25 cellular contexts compared by ENCODE assay signal in genomic region chr5:108523360-108523759, GRCh38.
DNase-seq lines count a peak whose midpoint lies in the region; ATAC-seq and TF ChIP-seq lines count a peak whose summit lies in the region.
"Had no signal": no experiment of that assay in that cellular context is flagged by ENCODE, and none has a peak within 500 bp of the region (broad histone marks: within the 10 kb centered on the region; RNA-seq: fewer than 3 reads in every experiment).

No MANE protein-coding gene starts in this region.

- H3K4me1 ChIP-seq in OCI-LY3 (ENCODE audit: low read length) = peaks cover 43% of the 10 kb centered on the region

- DNase-seq in GM10248 (ENCODE audit: extremely low spot score) = peak; percentile 33
- no peak for DNase-seq in NCI-H128 (lab: John Stamatoyannopoulos, UW; ENCODE audit: unreplicated experiment)
- DNase-seq in inferior parietal cortex (ENCODE audit: extremely low spot score) = no peak
- DNase-seq: activated CD4-positive, alpha-beta T cell treated with anti-CD3 and anti-CD28 coated beads for 48 hours; activated CD8-positive, alpha-beta memory T cell treated with anti-CD3 and anti-CD28 coated beads, Interleukin-2, amount 10 ng/mL, durations not matched to agents 7 days and 5 days; activated naive CD4-positive, alpha-beta T cell treated with anti-CD3 and anti-CD28 coated beads for 36 hours; activated T-cell treated with anti-CD3 and anti-CD28 coated beads, Interleukin-2, amount 50 U/mL, for 72 hours; brain microvascular endothelial cell; CD4-positive, alpha-beta memory T cell; effector CD8-positive, alpha-beta T cell; erythroblast; MV-4-11; naive thymus-derived CD4-positive, alpha-beta T cell; NCI-H1694 treated with DMSO at 0.1 percent for 48 hours; NCI-H526 treated with DMSO at 0.1 percent for 48 hours; occipital lobe; SK-N-SH; stimulated activated CD4-positive, alpha-beta T cell treated with anti-CD3 and anti-CD28 coated beads, Interleukin-1b, Interleukin-23, amount 100 ng/mL, for 48 hours; T-helper 2 cell had no signal

- no peaks in the 10 kb centered on the region for H3K27me3 ChIP-seq in OCI-LY3 (ENCODE audit: low read depth, low read length)
- H3K27me3 ChIP-seq: brain microvascular endothelial cell had no signal

- H3K9ac ChIP-seq in OCI-LY3 (ENCODE audit: low read length) = no peak overlapping the region
- H3K9ac ChIP-seq: SK-N-SH had no signal

- no peaks in the 10 kb centered on the region for H3K9me3 ChIP-seq in OCI-LY3 (ENCODE audit: insufficient read depth, low read length)
- H3K9me3 ChIP-seq: HAP-1 had no signal

- no peaks in the 10 kb centered on the region for H4K20me1 ChIP-seq in OCI-LY3 (ENCODE audit: insufficient read depth, low read length)

- H3K36me3 ChIP-seq in OCI-LY3 (replicated peaks; ENCODE audit: low read depth, low read length) = no peaks in the 10 kb centered on the region
- H3K36me3 ChIP-seq: brain microvascular endothelial cell, HAP-1 had no signal

- no peak overlapping the region for H2AFZ ChIP-seq in OCI-LY3 (ENCODE audit: low read depth, low read length)

- peak; percentile 42 for ATAC-seq in GM18868 (IDR thresholded peaks at IDR 0.05; ENCODE audit: unreplicated experiment)
- ATAC-seq in HG02870 (IDR thresholded peaks at IDR 0.05; ENCODE audit: unreplicated experiment) = peak; percentile 30
- ATAC-seq in HG03520 (IDR thresholded peaks at IDR 0.05; ENCODE audit: unreplicated experiment) = no peak
- no peak for ATAC-seq in HG02798 (IDR thresholded peaks at IDR 0.05; ENCODE audit: poor library complexity, unreplicated experiment)
- ATAC-seq: activated CD8-positive, alpha-beta memory T cell treated with anti-CD3 and anti-CD28 coated beads, Interleukin-2, amount 10 ng/mL, durations not matched to agents 7 days and 5 days; activated T-cell treated with anti-CD3 and anti-CD28 coated beads, Interleukin-2, amount 50 U/mL, for 72 hours; naive thymus-derived CD4-positive, alpha-beta T cell had no signal

- peak overlapping the region; percentile 77 for H3K4me2 ChIP-seq in OCI-LY3 (ENCODE audit: low read length)
- H3K4me2 ChIP-seq: SK-N-SH had no signal

- TF ChIP-seq CTCF in GM10248 (IDR thresholded peaks at IDR 0.05; ENCODE audit: control extremely low read depth, extremely low read depth, low read depth, missing control alignments) (no peak), OCI-LY3 (IDR thresholded peaks at IDR 0.05; ENCODE audit: low read depth, low read length) (no peak)

- CTCF ChIA-PET in GM10248 (lab: Yijun Ruan, JAX) = interaction anchor here (0.9 to 1.9 kb wide), 8 partner anchors 9 to 954 kb away, joined by 3 to 6 read pairs (median 4); no protein-coding TSS in a partner anchor

- H3K4me3 ChIP-seq in OCI-LY3 (ENCODE audit: low read length) = peak overlapping the region; percentile 55
- H3K4me3 ChIP-seq: HAP-1 had no signal

- H3K79me2 ChIP-seq in OCI-LY3 (ENCODE audit: low read length) = no peaks in the 10 kb centered on the region

- POLR2A ChIA-PET in GM10248 (lab: Yijun Ruan, JAX) = no interaction called here

- H3K27ac ChIP-seq in OCI-LY3 (ENCODE audit: low read length) = peak overlapping the region; percentile 71
- H3K27ac ChIP-seq: brain microvascular endothelial cell had no signal

Comparison
In these comparisons a context has a peak if more than half of its experiments do, and no peak if none do; other contexts are left out.
1. ATAC-seq: peak in GM18868 (single experiment) and HG02870 (single experiment); none in HG03520 (single experiment) and HG02798 (single experiment).